In the genomic region with DNA sequence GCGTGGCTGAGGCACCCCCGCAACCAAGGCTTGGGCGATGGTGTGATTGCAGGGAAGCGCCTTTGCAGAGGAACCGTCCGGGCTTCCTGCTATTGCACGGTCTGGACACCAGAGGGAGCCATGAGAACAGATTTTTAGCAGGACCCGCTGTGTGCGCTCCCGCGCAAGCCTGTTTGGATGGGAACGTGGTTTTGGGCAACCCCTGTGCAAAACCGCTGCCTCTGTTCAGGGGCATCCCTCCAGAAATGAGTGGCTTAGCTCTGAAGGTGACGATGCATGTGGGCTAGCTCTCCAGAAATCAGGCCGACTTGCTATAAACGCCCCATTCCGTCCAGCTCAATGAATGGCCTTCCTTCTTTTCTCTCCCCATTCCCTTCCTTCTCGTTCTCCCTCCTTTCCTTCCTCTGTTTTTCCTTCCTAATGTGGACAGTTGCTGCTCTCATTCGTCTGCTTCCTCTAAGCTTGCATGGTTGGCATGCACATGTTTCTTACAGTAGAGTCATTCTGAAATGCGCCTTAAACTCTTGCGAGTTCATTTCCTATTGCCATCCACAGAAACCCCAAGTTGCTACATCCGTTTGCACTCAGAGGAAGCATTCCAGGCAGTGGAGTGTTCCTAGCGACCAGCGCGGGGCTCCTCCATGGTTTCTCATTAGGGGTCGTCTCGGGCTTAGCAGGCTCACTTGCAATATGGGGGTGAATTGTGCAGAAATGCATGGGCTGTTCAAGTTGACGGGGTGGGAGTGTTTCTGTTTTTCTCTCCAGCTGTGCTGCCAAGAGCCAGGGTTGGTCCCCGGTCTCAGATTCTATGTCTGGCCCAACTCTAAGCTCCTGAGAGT, we compare ENCODE assay signal across 8 cellular contexts.
A peak's percentile ranks its signal among the peaks of the same experiment; 100 is the strongest.
DNase-seq lines count a peak whose midpoint lies in the region; ATAC-seq and TF ChIP-seq lines count a peak whose summit lies in the region.

No MANE protein-coding gene starts in this region.

- ATAC-seq in GM21390 (IDR thresholded peaks at IDR 0.05; ENCODE audit: unreplicated experiment) (peak; percentile 76), T-cell (replicated peaks in 1 of 4) (peak in 3 of 4 experiments; percentile 37 to 67 (median 60)), sciatic nerve (peak; percentile 93), GM21737 (IDR thresholded peaks at IDR 0.05; ENCODE audit: unreplicated experiment) (no peak)

- TF ChIP-seq CTCF in LNCAP (IDR thresholded peaks at IDR 0.05), result peak; percentile 68
- peak; percentile 58 to 90 (median 88) for TF ChIP-seq CTCF in ascending aorta (IDR thresholded peaks at IDR 0.05)

- H3K9me3 ChIP-seq in CD4-positive, alpha-beta memory T cell (ENCODE audit: control insufficient read depth in 1 of 2, low read length in 2 of 2), result no peaks in the 10 kb centered on the region
- H3K9me3 ChIP-seq in ascending aorta, result no peaks in the 10 kb centered on the region

- H3K9me3 Mint-ChIP-seq in CD4-positive, alpha-beta memory T cell, result peaks cover 0 to 2% (median 0%) of the 10 kb centered on the region in 8 donors
- peaks cover 0 to 2% (median 0%) of the 10 kb centered on the region in 3 donors for H3K9me3 Mint-ChIP-seq in T-cell

- no peaks in the 10 kb centered on the region for H3K36me3 Mint-ChIP-seq in CD4-positive, alpha-beta memory T cell
- no peaks in the 10 kb centered on the region for H3K36me3 Mint-ChIP-seq in T-cell

- no peaks in the 10 kb centered on the region for H3K36me3 ChIP-seq in CD4-positive, alpha-beta memory T cell (ENCODE audit: insufficient read depth, low read length)
- no peaks in the 10 kb centered on the region for H3K36me3 ChIP-seq in ascending aorta

- no peaks in the 10 kb centered on the region for H3K4me1 ChIP-seq in CD4-positive, alpha-beta memory T cell (ENCODE audit: insufficient read depth, low read length)
- no peaks in the 10 kb centered on the region for H3K4me1 ChIP-seq in ascending aorta

- peak; percentile 60 to 66 (median 63) for DNase-seq in CD4-positive, alpha-beta memory T cell
- DNase-seq in T-cell (peak in 32 of 34 experiments; percentile 4 to 61 (median 37)), ascending aorta (ENCODE audit: low spot score in 2 of 2) (peak in 1 of 2 donors; percentile 70), hippocampal formation (lab: John Stamatoyannopoulos, UW) (peak; percentile 26 to 32), sciatic nerve (ENCODE audit: low spot score) (peak; percentile 83)

- H3K4me3 Mint-ChIP-seq in CD4-positive, alpha-beta memory T cell, result peak overlapping the region; percentile 67 to 88 (median 80)
- H3K4me3 Mint-ChIP-seq in T-cell, result peak overlapping the region; percentile 21 to 57 (median 28)

- CTCF ChIA-PET in CD4-positive, alpha-beta memory T cell (lab: Charles Lee; ENCODE audit: partially characterized antibody), result interaction anchor here (0.6 to 3.7 kb wide), 16 partner anchors 9 to 913 kb away, joined by 3 to 52 read pairs (median 5); no protein-coding TSS in a partner anchor
- CTCF ChIA-PET in T-cell (lab: Charles Lee), result no interaction called here

- POLR2A ChIA-PET in CD4-positive, alpha-beta memory T cell (lab: Charles Lee; ENCODE audit: partially characterized antibody), result interaction anchor here (1.6 kb wide), 1 partner anchor 903 kb away, joined by 4 read pairs; no protein-coding TSS in a partner anchor
- POLR2A ChIA-PET in T-cell (lab: Charles Lee), result no interaction called here

- no peak overlapping the region for H3K27ac ChIP-seq in CD4-positive, alpha-beta memory T cell (ENCODE audit: low read depth, low read length)
- no peak overlapping the region for H3K27ac ChIP-seq in ascending aorta

- peaks cover 7 to 13% (median 9%) of the 10 kb centered on the region in 4 donors for H3K4me1 Mint-ChIP-seq in CD4-positive, alpha-beta memory T cell
- H3K4me1 Mint-ChIP-seq in T-cell, result peaks cover 10 to 14% (median 11%) of the 10 kb centered on the region in 3 donors

- no peaks in the 10 kb centered on the region for H3K27me3 ChIP-seq in CD4-positive, alpha-beta memory T cell (ENCODE audit: insufficient read depth, low read length)
- H3K27me3 ChIP-seq in ascending aorta, result no peaks in the 10 kb centered on the region

- intact Hi-C loops in CD4-positive, alpha-beta memory T cell (cut with micrococcal nuclease), result loop anchor here (5.0 kb wide), 1 partner anchor 1663 kb away; no protein-coding TSS in a partner anchor
- intact Hi-C loops in ascending aorta (cut with DNase I), result loop anchor here (1.0 kb wide), 1 partner anchor 904 kb away; no protein-coding TSS in a partner anchor
- intact Hi-C loops in sciatic nerve (cut with DNase I), result no loop called here

- peaks cover 0 to 1% of the 10 kb centered on the region in 2 donors for H3K27me3 Mint-ChIP-seq in CD4-positive, alpha-beta memory T cell
- peaks cover 0 to 4% of the 10 kb centered on the region in 2 donors for H3K27me3 Mint-ChIP-seq in T-cell

- H3K4me3 ChIP-seq in CD4-positive, alpha-beta memory T cell (ENCODE audit: low read length in 2 of 2), result no peak overlapping the region
- peak overlapping the region in 1 of 2 donors; percentile 43 for H3K4me3 ChIP-seq in ascending aorta

- H3K27ac Mint-ChIP-seq in CD4-positive, alpha-beta memory T cell, result peak overlapping the region in 4 of 7 donors; percentile 17 to 72 (median 36)
- H3K27ac Mint-ChIP-seq in T-cell, result no peak overlapping the region

Comparison
In these comparisons a context has a peak if more than half of its experiments do, and no peak if none do; other contexts are left out.
1. H3K27ac Mint-ChIP-seq: peak in CD4-positive, alpha-beta memory T cell (4 of 7); none in T-cell (0 of 2).